7 cellular contexts compared by ENCODE assay signal in genomic region chr4:168604496-168605373, GRCh38.
DNase-seq lines count a peak whose midpoint lies in the region; ATAC-seq and TF ChIP-seq lines count a peak whose summit lies in the region.

No MANE protein-coding gene starts in this region.

- no peaks in the 10 kb centered on the region for H3K9me3 ChIP-seq in upper lobe of right lung
- H3K9me3 ChIP-seq in OCI-LY7 (ENCODE audit: low read length): no peaks in the 10 kb centered on the region

- no peaks in the 10 kb centered on the region for H3K9me2 ChIP-seq in OCI-LY7 (ENCODE audit: insufficient read depth, low read length)

- H3K27me3 ChIP-seq in upper lobe of right lung: no peaks in the 10 kb centered on the region

- ATAC-seq in upper lobe of right lung: peak; percentile 82

- no peaks in the 10 kb centered on the region for H4K20me1 ChIP-seq in OCI-LY7 (ENCODE audit: insufficient read depth, low read length)

- BruUV-seq in OCI-LY7 (replicated peaks; lab: Mats Ljungman, UMichigan): no TSS peak

- intact Hi-C loops in upper lobe of right lung (cut with DNase I): no loop called here
- intact Hi-C loops in OCI-LY7 (cut with micrococcal nuclease; ENCODE audit: unreplicated experiment): no loop called here

- no peaks in the 10 kb centered on the region for H3K36me3 ChIP-seq in upper lobe of right lung
- H3K36me3 ChIP-seq in OCI-LY7 (ENCODE audit: insufficient read depth, low read length): no peaks in the 10 kb centered on the region

- TF ChIP-seq CTCF in upper lobe of right lung (IDR thresholded peaks at IDR 0.05) (no peak), OCI-LY7 (conservative IDR thresholded peaks at IDR 0.05; ENCODE audit: low read length) (no peak)

- H3K4me1 ChIP-seq in upper lobe of right lung (peaks cover 8% of the 10 kb centered on the region), OCI-LY7 (ENCODE audit: insufficient read depth, low read length, poor library complexity, severe bottlenecking) (no peaks in the 10 kb centered on the region)

- H3K4me2 ChIP-seq in OCI-LY7 (ENCODE audit: low read length): no peak overlapping the region

- CTCF ChIA-PET in OCI-LY7 (lab: Charles Lee; ENCODE audit: unreplicated experiment): no interaction called here

- no peak overlapping the region for H2AFZ ChIP-seq in OCI-LY7 (ENCODE audit: low read length)

- POLR2A ChIA-PET in OCI-LY7 (lab: Charles Lee): interaction anchor here (0.6 to 1.3 kb wide), 2 partner anchors 11 to 654 kb away, joined by 4 to 5 read pairs; no protein-coding TSS in a partner anchor

- DNase-seq in M059J (ENCODE audit: low read depth) (peak; percentile 91), dedifferentiated amniotic fluid mesenchymal stem cell (ENCODE audit: extremely low spot score) (peak; percentile 79), kidney tubule cell (ENCODE audit: low spot score) (peak; percentile 83), upper lobe of right lung (no peak), SHP77 (lab: John Stamatoyannopoulos, UW) (no peak), OCI-LY7 (ENCODE audit: low spot score) (no peak), NCI-H1930 (lab: John Stamatoyannopoulos, UW) (no peak)

- no peaks in the 10 kb centered on the region for H3K79me2 ChIP-seq in OCI-LY7 (ENCODE audit: insufficient read depth, low read depth, low read length)

- H3K4me3 ChIP-seq in upper lobe of right lung: no peak overlapping the region
- H3K4me3 ChIP-seq in OCI-LY7 (ENCODE audit: low read depth, low read length, poor library complexity, severe bottlenecking): no peak overlapping the region

- H3K27ac ChIP-seq in upper lobe of right lung (no peak overlapping the region), OCI-LY7 (ENCODE audit: low read depth, low read length, poor library complexity, severe bottlenecking) (no peak overlapping the region)

Comparison
In these comparisons a context has a peak if more than half of its experiments do, and no peak if none do; other contexts are left out.
1. DNase-seq: peak in M059J (single experiment), dedifferentiated amniotic fluid mesenchymal stem cell (single experiment) and kidney tubule cell (single experiment); none in upper lobe of right lung (single experiment), SHP77 (0 of 2), OCI-LY7 (single experiment) and NCI-H1930 (0 of 2).